Comparison of ENCODE assay signal across 1 cellular context in the genomic region with DNA sequence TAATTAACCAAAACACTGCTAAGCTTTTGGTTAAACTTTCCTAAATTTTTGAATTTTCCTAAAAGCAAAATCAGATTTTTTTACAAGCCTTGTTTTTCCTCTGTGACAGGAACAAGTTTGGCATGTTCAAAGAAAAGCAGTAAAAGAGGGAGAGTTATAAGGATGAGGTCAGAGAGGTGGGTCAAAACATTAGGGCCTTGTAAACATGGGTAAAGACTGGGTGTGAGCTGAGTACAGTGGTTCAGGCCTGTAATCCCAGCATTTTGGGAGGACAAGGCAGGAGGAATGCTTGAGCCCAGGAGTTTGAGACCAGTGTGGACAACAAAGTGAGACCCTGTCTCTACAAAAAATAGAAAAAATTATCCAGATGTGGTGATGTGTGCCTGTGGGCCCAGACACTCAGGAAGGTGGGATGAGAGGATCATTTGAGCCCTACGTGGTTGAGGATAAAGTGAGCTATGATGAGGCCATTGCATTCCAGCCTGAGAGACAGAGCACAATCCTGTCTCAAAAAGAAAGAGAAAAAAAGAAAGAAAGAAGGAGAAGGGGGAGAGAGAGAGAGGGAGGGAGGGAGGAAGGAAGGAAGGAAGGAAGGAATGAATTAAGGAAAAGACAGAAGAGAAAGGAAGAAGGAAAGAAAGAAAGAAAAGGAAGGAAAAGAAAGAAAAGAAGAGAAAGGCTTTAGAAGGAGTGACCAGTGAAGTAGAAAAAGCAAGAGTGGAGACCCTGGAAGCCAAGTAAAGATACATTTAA.
TF ChIP-seq lines count a peak whose summit lies in the region.

No MANE protein-coding gene starts in this region.

TF ChIP-seq in GM23338, 12 proteins besides CTCF, POLR2A, EP300 and RAD21:
- TF ChIP-seq JUNB (IDR thresholded peaks at IDR 0.05; ENCODE audit: unreplicated experiment) (no peak), ZNF114 (CRISPR knock-in tag; IDR thresholded peaks at IDR 0.05) (no peak), EZH2phosphoT487 (IDR thresholded peaks at IDR 0.05; ENCODE audit: unreplicated experiment) (no peak), NANOG (IDR thresholded peaks at IDR 0.05; ENCODE audit: borderline replicate concordance) (no peak), POLR2AphosphoS5 (IDR thresholded peaks at IDR 0.05; ENCODE audit: low read depth) (no peak)
